In genomic region chr10:4198216-4198615, GRCh38 we compare ENCODE assay signal across 1 cellular context.
TF ChIP-seq lines count a peak whose summit lies in the region.

No MANE protein-coding gene starts in this region.

TF ChIP-seq in SK-N-SH, 30 proteins besides CTCF, POLR2A, EP300 and RAD21 (continued from another document):
- TF ChIP-seq, protein P1, sequence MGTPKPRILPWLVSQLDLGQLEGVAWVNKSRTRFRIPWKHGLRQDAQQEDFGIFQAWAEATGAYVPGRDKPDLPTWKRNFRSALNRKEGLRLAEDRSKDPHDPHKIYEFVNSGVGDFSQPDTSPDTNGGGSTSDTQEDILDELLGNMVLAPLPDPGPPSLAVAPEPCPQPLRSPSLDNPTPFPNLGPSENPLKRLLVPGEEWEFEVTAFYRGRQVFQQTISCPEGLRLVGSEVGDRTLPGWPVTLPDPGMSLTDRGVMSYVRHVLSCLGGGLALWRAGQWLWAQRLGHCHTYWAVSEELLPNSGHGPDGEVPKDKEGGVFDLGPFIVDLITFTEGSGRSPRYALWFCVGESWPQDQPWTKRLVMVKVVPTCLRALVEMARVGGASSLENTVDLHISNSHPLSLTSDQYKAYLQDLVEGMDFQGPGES (IDR thresholded peaks at IDR 0.05; ENCODE audit: low read depth, low read length), result no peak
- TF ChIP-seq USF2 (IDR thresholded peaks at IDR 0.05; ENCODE audit: borderline replicate concordance, low read depth, low read length) (no peak), YY1 (IDR thresholded peaks at IDR 0.05; ENCODE audit: low read depth) (no peak), CHD2 (IDR thresholded peaks at IDR 0.05; ENCODE audit: low read length, partially characterized antibody) (no peak)
